In the genomic region with DNA sequence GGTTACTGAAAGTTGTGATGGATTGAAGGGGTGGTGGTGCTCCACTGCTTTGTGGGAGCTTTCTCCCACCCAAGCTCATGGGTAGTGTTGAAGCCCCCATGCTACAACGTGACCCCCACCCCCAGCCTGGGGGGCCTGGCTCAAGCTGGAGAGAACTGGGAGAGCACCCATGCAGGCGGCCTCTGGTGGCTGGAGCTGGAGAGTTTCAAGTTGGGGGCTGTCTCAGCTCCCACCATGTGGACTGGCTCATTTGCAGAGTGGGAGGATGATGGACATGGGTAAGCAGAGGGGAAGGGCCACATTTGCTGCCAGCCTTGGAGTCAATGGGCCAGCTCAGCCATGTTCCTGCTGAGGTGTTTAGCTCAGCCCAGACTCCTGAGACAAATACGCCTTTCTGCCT, we compare ENCODE assay signal across 1 cellular context.
TF ChIP-seq lines count a peak whose summit lies in the region.

No MANE protein-coding gene starts in this region.

TF ChIP-seq in GM12878, 131 proteins besides CTCF, POLR2A, EP300 and RAD21:
- TF ChIP-seq RELA (IDR thresholded peaks at IDR 0.05; ENCODE audit: borderline replicate concordance, partially characterized antibody): no peak
- TF ChIP-seq, protein P1, sequence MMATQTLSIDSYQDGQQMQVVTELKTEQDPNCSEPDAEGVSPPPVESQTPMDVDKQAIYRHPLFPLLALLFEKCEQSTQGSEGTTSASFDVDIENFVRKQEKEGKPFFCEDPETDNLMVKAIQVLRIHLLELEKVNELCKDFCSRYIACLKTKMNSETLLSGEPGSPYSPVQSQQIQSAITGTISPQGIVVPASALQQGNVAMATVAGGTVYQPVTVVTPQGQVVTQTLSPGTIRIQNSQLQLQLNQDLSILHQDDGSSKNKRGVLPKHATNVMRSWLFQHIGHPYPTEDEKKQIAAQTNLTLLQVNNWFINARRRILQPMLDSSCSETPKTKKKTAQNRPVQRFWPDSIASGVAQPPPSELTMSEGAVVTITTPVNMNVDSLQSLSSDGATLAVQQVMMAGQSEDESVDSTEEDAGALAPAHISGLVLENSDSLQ (IDR thresholded peaks at IDR 0.05): peak; percentile 23; the same call in 1 of the 2 replicates
